ENCODE assay signal across 9 cellular contexts in the genomic region with DNA sequence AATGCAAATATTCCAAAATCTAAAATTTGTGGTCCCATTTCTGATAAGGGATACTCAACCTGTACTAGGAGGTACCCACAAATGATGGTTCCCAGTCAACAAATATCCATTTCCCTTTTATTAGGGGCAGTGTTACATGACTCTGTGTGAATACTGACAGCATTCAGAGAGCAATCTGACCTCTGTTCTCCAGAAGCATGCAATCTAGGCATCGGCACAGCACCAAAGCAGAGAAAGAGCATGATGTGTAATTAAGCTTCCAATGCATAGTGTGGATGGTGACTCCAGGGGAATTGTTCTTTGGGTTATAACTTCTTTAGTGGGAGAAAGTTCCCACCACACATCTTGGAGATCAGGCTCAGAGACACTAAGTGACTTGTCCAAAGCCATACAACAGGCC.
"Had no signal": no experiment of that assay in that cellular context is flagged by ENCODE, and none has a peak within 500 bp of the region (broad histone marks: within the 10 kb centered on the region; RNA-seq: fewer than 3 reads in every experiment).

No MANE protein-coding gene starts in this region.

- ATAC-seq: HCT116 had no signal

- H3K27ac Mint-ChIP-seq: HFFc6 had no signal

- H3K9me3 ChIP-seq: HAP-1 had no signal

- H3K4me3 Mint-ChIP-seq: HFFc6, IgD-negative memory B cell had no signal

- H3K27ac ChIP-seq: GM23248 had no signal

- DNase-seq: GOT3, H7, HFFc6, KBM-7 had no signal

- H3K36me3 Mint-ChIP-seq: IgD-negative memory B cell had no signal

- H3K4me3 ChIP-seq: GM23248, HAP-1 had no signal

- H2AFZ ChIP-seq: GM23248 had no signal

- H3K4me1 ChIP-seq: HAP-1 had no signal

- FAIRE-seq: HTR-8/SVneo had no signal

- H3K36me3 ChIP-seq: HAP-1 had no signal

- H3K9ac ChIP-seq: GM23248 had no signal

- H3K9me3 Mint-ChIP-seq: IgD-negative memory B cell had no signal
